Comparison of ENCODE assay signal across 22 cellular contexts in genomic region chr1:55329091-55329490, GRCh38.
A peak's percentile ranks its signal among the peaks of the same experiment; 100 is the strongest.
DNase-seq lines count a peak whose midpoint lies in the region; ATAC-seq and TF ChIP-seq lines count a peak whose summit lies in the region.
"Had no signal": no experiment of that assay in that cellular context is flagged by ENCODE, and none has a peak within 500 bp of the region (broad histone marks: within the 10 kb centered on the region; RNA-seq: fewer than 3 reads in every experiment).

No MANE protein-coding gene starts in this region.

- H3K27ac ChIP-seq in left ventricle myocardium inferior (replicated peaks): no peak overlapping the region
- H3K27ac ChIP-seq: brain microvascular endothelial cell, coronary artery, stomach, upper lobe of right lung had no signal

- H3K36me3 ChIP-seq in left ventricle myocardium inferior (no peaks in the 10 kb centered on the region), mucosa of descending colon (ENCODE audit: low read depth) (no peaks in the 10 kb centered on the region)
- H3K36me3 ChIP-seq: brain microvascular endothelial cell, stomach, upper lobe of right lung had no signal

- H3K9me3 ChIP-seq in left ventricle myocardium inferior (replicated peaks) (no peaks in the 10 kb centered on the region), mucosa of descending colon (no peaks in the 10 kb centered on the region)
- H3K9me3 ChIP-seq: stomach, upper lobe of right lung had no signal

- H3K4me1 ChIP-seq in left ventricle myocardium inferior (peaks cover 9% of the 10 kb centered on the region), mucosa of descending colon (ENCODE audit: low read depth) (no peaks in the 10 kb centered on the region)
- H3K4me1 ChIP-seq: stomach, upper lobe of right lung had no signal

- ATAC-seq in mucosa of descending colon (peak; percentile 28), HG03342 (IDR thresholded peaks at IDR 0.05; ENCODE audit: unreplicated experiment) (no peak), GM18498 (IDR thresholded peaks at IDR 0.05; ENCODE audit: unreplicated experiment) (no peak)
- ATAC-seq: naive thymus-derived CD8-positive, alpha-beta T cell; upper lobe of right lung had no signal

- intact Hi-C loops in left ventricle myocardium inferior (cut with micrococcal nuclease) (no loop called here), mucosa of descending colon (cut with DNase I, micrococcal nuclease) (no loop called here)

- in situ Hi-C loops in G401 (cut with HindIII; ENCODE audit: low sequenced_read_pairs): no loop called here

- TF ChIP-seq CTCF in left ventricle myocardium inferior (IDR thresholded peaks at IDR 0.05; ENCODE audit: borderline replicate concordance) (no peak), mucosa of descending colon (IDR thresholded peaks at IDR 0.05) (no peak)

- DNase-seq in G401 (ENCODE audit: low spot score): peak; percentile 84
- peak; percentile 76 for DNase-seq in cerebellar cortex (ENCODE audit: low spot score)
- DNase-seq in left ventricle myocardium inferior: peak; percentile 34
- peak in 2 of 3 donors; percentile 36 to 48 for DNase-seq in mucosa of descending colon
- no peak for DNase-seq in NCI-H345 treated with DMSO at 0.1 percent for 48 hours (lab: John Stamatoyannopoulos, UW; ENCODE audit: unreplicated experiment)
- DNase-seq in H4 (ENCODE audit: low spot score): no peak
- DNase-seq: activated gamma-delta T cell treated with Interleukin-2 at 50 U/mL for 16 hours; activated T-cell treated with anti-CD3 and anti-CD28 coated beads, Interleukin-2, amount 50 U/mL, for 1 hour; brain microvascular endothelial cell; CD4-positive, CD25-positive, alpha-beta regulatory T cell; naive thymus-derived CD8-positive, alpha-beta T cell; NCI-H1048; NCI-H1930; NCI-H226; NCI-H774; retina; stomach; T1000; upper lobe of right lung had no signal

- H3K27me3 ChIP-seq in left ventricle myocardium inferior (ENCODE audit: low read depth): no peaks in the 10 kb centered on the region
- H3K27me3 ChIP-seq: brain microvascular endothelial cell, stomach, upper lobe of right lung had no signal

- H3K4me3 ChIP-seq in left ventricle myocardium inferior: no peak overlapping the region
- no peak overlapping the region for H3K4me3 ChIP-seq in mucosa of descending colon
- H3K4me3 ChIP-seq: coronary artery, stomach, upper lobe of right lung had no signal

Comparison
In these comparisons a context has a peak if more than half of its experiments do, and no peak if none do; other contexts are left out.
1. DNase-seq: peak in G401 (single experiment), cerebellar cortex (single experiment), left ventricle myocardium inferior (single experiment) and mucosa of descending colon (2 of 3); none in NCI-H345 treated with DMSO at 0.1 percent for 48 hours (single experiment) and H4 (single experiment).